8 cellular contexts compared by ENCODE assay signal in genomic region chr1:70204578-70204977, GRCh38. TPM values are rescaled to one million over a fixed set of nuclear protein-coding genes. Genes with fewer than 3 reads are reported as not detected.
DNase-seq lines count a peak whose midpoint lies in the region; ATAC-seq and TF ChIP-seq lines count a peak whose summit lies in the region.

No MANE protein-coding gene starts in this region.

- H3K9ac ChIP-seq in DND-41 (ENCODE audit: low read depth, low read length) (peak overlapping the region; percentile 73), endocrine pancreas (ENCODE audit: control insufficient read depth, insufficient read depth, low read length) (peak overlapping the region; percentile 80), neuronal stem cell (ENCODE audit: low read depth, low read length, poor library complexity) (peak overlapping the region; percentile 63)

- H3K79me1 ChIP-seq in neuronal stem cell (ENCODE audit: low read depth, low read length) = peaks cover 5% of the 10 kb centered on the region

- peak overlapping the region; percentile 96 to 97; a peak in 3 of 4 replicates for H3K4me3 ChIP-seq in DND-41 (ENCODE audit: low read depth in 1 of 2, low read length in 2 of 2)
- H3K4me3 ChIP-seq in endocrine pancreas (ENCODE audit: control insufficient read depth, insufficient read depth, low read length) = peak overlapping the region; percentile 99
- H3K4me3 ChIP-seq in neuronal stem cell (ENCODE audit: low read length in 2 of 2) = peak overlapping the region; percentile 88 to 89

- H3K36me3 ChIP-seq in DND-41 (ENCODE audit: insufficient read depth, low read length) (peaks cover 17% of the 10 kb centered on the region), endocrine pancreas (ENCODE audit: control insufficient read depth, insufficient read depth, low read length) (no peaks in the 10 kb centered on the region), neuronal stem cell (replicated peaks in 1 of 2; ENCODE audit: control insufficient read depth in 2 of 2, insufficient read depth in 2 of 2, low read length in 2 of 2) (peaks cover 6 to 35% of the 10 kb centered on the region in 2 donors)

- no peak overlapping the region for H2AK5ac ChIP-seq in neuronal stem cell (ENCODE audit: low read depth, low read length)

- peaks cover 100% of the 10 kb centered on the region for H3K79me2 ChIP-seq in DND-41 (ENCODE audit: insufficient read depth, low read length)

- H2BK5ac ChIP-seq in neuronal stem cell (ENCODE audit: low read length) = no peak overlapping the region

- peak overlapping the region; percentile 87 for H3K4me2 ChIP-seq in DND-41 (ENCODE audit: insufficient read depth, low read length)
- H3K4me2 ChIP-seq in neuronal stem cell (ENCODE audit: insufficient read depth, low read length, poor library complexity, severe bottlenecking) = peak overlapping the region; percentile 64

- H3K27me3 ChIP-seq in DND-41 (ENCODE audit: insufficient read depth, low read length, poor library complexity) (no peaks in the 10 kb centered on the region), endocrine pancreas (ENCODE audit: control insufficient read depth, insufficient read depth, low read length) (no peaks in the 10 kb centered on the region), neuronal stem cell (ENCODE audit: control insufficient read depth in 3 of 3, insufficient read depth in 3 of 3, low read depth in 1 of 3, low read length in 3 of 3) (no peaks in the 10 kb centered on the region)

- no peak overlapping the region for H2BK12ac ChIP-seq in neuronal stem cell (ENCODE audit: low read length)

- no CpG with 5 or more reads among the region's 3 CpGs for WGBS in neuronal stem cell (ENCODE audit: extremely low coverage in 2 of 2, insufficient read length in 2 of 2, insufficient replicate concordance in 1 of 2), 2 donors

- ATAC-seq in DND-41 (ENCODE audit: insufficient read depth, low read depth) (0 out of 3 replicates have a peak, but pooled peaks have one; percentile 13), HG03457 (IDR thresholded peaks at IDR 0.05; ENCODE audit: unreplicated experiment) (no peak), HG03354 (IDR thresholded peaks at IDR 0.05; ENCODE audit: poor library complexity, severe bottlenecking, unreplicated experiment) (no peak), HG03565 (IDR thresholded peaks at IDR 0.05; ENCODE audit: unreplicated experiment) (no peak)

- H4K91ac ChIP-seq in neuronal stem cell (ENCODE audit: low read depth, low read length, poor library complexity) = no peak overlapping the region

- H2BK120ac ChIP-seq in neuronal stem cell (ENCODE audit: low read depth, low read length) = no peak overlapping the region

- no peak overlapping the region for H3K4ac ChIP-seq in neuronal stem cell (ENCODE audit: low read length)

- H2BK15ac ChIP-seq in neuronal stem cell (ENCODE audit: low read length) = no peak overlapping the region

- DNase-seq in DND-41 (no peak), NCI-H69 (lab: John Stamatoyannopoulos, UW) (peak; percentile 58), neuronal stem cell (ENCODE audit: low spot score) (no peak), NCI-H1417 (lab: John Stamatoyannopoulos, UW) (no peak)

- H3K23ac ChIP-seq in neuronal stem cell (ENCODE audit: low read depth, low read length, poor library complexity) = no peak overlapping the region

- H3K18ac ChIP-seq in neuronal stem cell (ENCODE audit: low read length) = no peak overlapping the region

- H3K27ac ChIP-seq in DND-41 (ENCODE audit: low read length) (peak overlapping the region; percentile 91), neuronal stem cell (replicated peaks; ENCODE audit: low read length) (no peak overlapping the region)

- TF ChIP-seq CTCF in DND-41 (IDR thresholded peaks at IDR 0.05; ENCODE audit: borderline replicate concordance, extremely low read depth, low read length, poor library complexity, severe bottlenecking) = no peak

- H3K4me1 ChIP-seq in DND-41 (ENCODE audit: insufficient read depth, low read length) (peaks cover 61% of the 10 kb centered on the region), endocrine pancreas (ENCODE audit: control insufficient read depth, insufficient read depth, low read length) (peaks cover 25% of the 10 kb centered on the region), neuronal stem cell (ENCODE audit: control insufficient read depth in 2 of 2, insufficient read depth in 1 of 2, low read depth in 1 of 2, low read length in 2 of 2) (peaks cover 2 to 3% of the 10 kb centered on the region in 2 donors)

- no peaks in the 10 kb centered on the region for H3K9me3 ChIP-seq in DND-41 (ENCODE audit: insufficient read depth, low read length, severe bottlenecking)
- H3K9me3 ChIP-seq in endocrine pancreas (ENCODE audit: control insufficient read depth, low read length) = no peaks in the 10 kb centered on the region
- H3K9me3 ChIP-seq in neuronal stem cell (replicated peaks in 1 of 2; ENCODE audit: control insufficient read depth in 2 of 2, insufficient read depth in 1 of 2, low read depth in 1 of 2, low read length in 2 of 2) = no peaks in the 10 kb centered on the region

- H2AFZ ChIP-seq in DND-41 (ENCODE audit: low read depth, low read length) = peak overlapping the region; percentile 98
- peak overlapping the region; percentile 91 for H2AFZ ChIP-seq in neuronal stem cell (ENCODE audit: low read length)

- no peak overlapping the region for H3K14ac ChIP-seq in neuronal stem cell (ENCODE audit: low read length)

- H4K8ac ChIP-seq in neuronal stem cell (ENCODE audit: low read depth, low read length) = no peak overlapping the region

- peaks cover 11% of the 10 kb centered on the region; the same call in 1 of the 2 replicates for H4K20me1 ChIP-seq in DND-41 (ENCODE audit: insufficient read depth, low read length)

RNA-seq across cellular contexts. Expression of gene LRRC40, which starts 0.8 kb away (rescaled TPM):
- polyA plus RNA-seq in neuronal stem cell (2013, experiment 1 of 2) = 38.7 TPM
- polyA plus RNA-seq in neuronal stem cell (2013, experiment 2 of 2) = 38.7 TPM

RNA-seq across cellular contexts. Expression of gene SRSF11, which starts 16.6 kb away (rescaled TPM):
- polyA plus RNA-seq in neuronal stem cell (2013, experiment 1 of 2) = 441 TPM
- 447 TPM for polyA plus RNA-seq in neuronal stem cell (2013, experiment 2 of 2)
